22 cellular contexts compared by ENCODE assay signal in the genomic region with DNA sequence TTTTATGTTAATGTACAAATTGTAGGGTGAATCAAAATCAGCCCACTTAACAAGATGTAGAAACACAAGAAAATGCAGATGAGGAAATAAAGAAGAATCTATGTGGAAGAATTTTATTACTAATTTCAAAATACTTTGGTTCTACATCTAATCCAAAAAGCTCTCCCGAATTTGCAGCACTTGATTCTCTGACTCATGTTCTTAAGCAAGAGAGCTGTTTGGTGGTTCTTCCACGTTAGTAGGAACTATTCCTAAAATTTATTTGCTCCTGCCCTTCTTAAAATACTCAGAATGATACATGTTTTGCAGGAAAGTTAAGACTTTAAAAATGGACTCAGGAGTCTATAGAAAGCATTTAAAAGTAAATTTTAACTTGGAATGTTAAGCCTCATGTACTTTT.
DNase-seq lines count a peak whose midpoint lies in the region; ATAC-seq and TF ChIP-seq lines count a peak whose summit lies in the region.
"Had no signal": no experiment of that assay in that cellular context is flagged by ENCODE, and none has a peak within 500 bp of the region (broad histone marks: within the 10 kb centered on the region; RNA-seq: fewer than 3 reads in every experiment).

No MANE protein-coding gene starts in this region.

- H3K27me3 ChIP-seq in adipocyte (replicated peaks; ENCODE audit: control insufficient read depth, insufficient read depth, low read length): no peaks in the 10 kb centered on the region
- H3K27me3 ChIP-seq: body of pancreas, gastrocnemius medialis, stomach, transverse colon had no signal

- no peak for TF ChIP-seq CTCF in AG04449 (IDR thresholded peaks at IDR 0.05; ENCODE audit: insufficient read depth, low read length, missing control alignments)
- TF ChIP-seq CTCF in fibroblast of the aortic adventitia (IDR thresholded peaks at IDR 0.05; ENCODE audit: insufficient read depth, low read length): no peak

- DNase-seq in AG04449 (ENCODE audit: low read depth, low spot score): peak; percentile 19
- peak; percentile 53 for DNase-seq in GM04503 (ENCODE audit: low read depth)
- DNase-seq in adipocyte (ENCODE audit: low read depth): peak; percentile 68
- peak; percentile 72 for DNase-seq in fibroblast of the aortic adventitia (ENCODE audit: low read depth)
- no peak for DNase-seq in activated CD4-positive, alpha-beta T cell treated with anti-CD3 and anti-CD28 coated beads, Interleukin-2, amount 50 U/mL, for 48 hours
- DNase-seq: activated CD8-positive, alpha-beta memory T cell treated with anti-CD3 and anti-CD28 coated beads, Interleukin-2, amount 50 U/mL, for 4 hours; activated naive CD8-positive, alpha-beta T cell treated with anti-CD3 and anti-CD28 coated beads, Interleukin-2, amount 10 ng/mL, durations not matched to agents 7 days and 5 days; body of pancreas; gastrocnemius medialis; mucosa of descending colon; NCI-H1092 treated with DMSO at 0.1 percent for 48 hours; NCI-H2029 treated with DMSO at 0.1 percent for 48 hours; nephron progenitor cell; stimulated activated CD4-positive, alpha-beta T cell treated with anti-CD3 and anti-CD28 coated beads, Interleukin-15, amount 100 ng/mL, for 24 hours; stomach; transverse colon had no signal

- H3K9ac ChIP-seq in adipocyte (ENCODE audit: low read length): peak overlapping the region; percentile 44
- H3K9ac ChIP-seq: KMS-11 had no signal

- POLR2A ChIA-PET in AG04449 (lab: Yijun Ruan, JAX): interaction anchor here (1.3 kb wide), 1 partner anchor 8 kb away, joined by 4 read pairs; no protein-coding TSS in a partner anchor

- ATAC-seq in GM19397 (IDR thresholded peaks at IDR 0.05; ENCODE audit: unreplicated experiment) (no peak), HG02973 (IDR thresholded peaks at IDR 0.05; ENCODE audit: unreplicated experiment) (no peak), GM21367 (IDR thresholded peaks at IDR 0.05; ENCODE audit: unreplicated experiment) (no peak)
- ATAC-seq: body of pancreas, gastrocnemius medialis, mucosa of descending colon, sciatic nerve had no signal

- H3K4me3 ChIP-seq in AG04449 (ENCODE audit: low read depth, low read length) (no peak overlapping the region), adipocyte (ENCODE audit: low read length) (peak overlapping the region; percentile 50), fibroblast of the aortic adventitia (ENCODE audit: low read depth, low read length) (no peak overlapping the region)
- H3K4me3 ChIP-seq: body of pancreas, gastrocnemius medialis, mucosa of descending colon, SK-N-MC, stomach, transverse colon had no signal

- H3K36me3 ChIP-seq in adipocyte (ENCODE audit: control insufficient read depth, insufficient read depth, low read length, severe bottlenecking): no peaks in the 10 kb centered on the region
- H3K36me3 ChIP-seq: gastrocnemius medialis, stomach, transverse colon had no signal

- no peaks in the 10 kb centered on the region for H3K9me3 ChIP-seq in adipocyte (ENCODE audit: control insufficient read depth, low read length)
- H3K9me3 ChIP-seq: body of pancreas, gastrocnemius medialis, mucosa of descending colon, stomach, transverse colon had no signal

- CTCF ChIA-PET in AG04449 (lab: Yijun Ruan, JAX): interaction anchor here (1.6 kb wide), 1 partner anchor 61 kb away, joined by 5 read pairs; no protein-coding TSS in a partner anchor

- H3K4me1 ChIP-seq in adipocyte (ENCODE audit: control insufficient read depth, insufficient read depth, low read length): peaks cover 24% of the 10 kb centered on the region
- H3K4me1 ChIP-seq: body of pancreas, gastrocnemius medialis, transverse colon had no signal

Comparison
In these comparisons a context has a peak if more than half of its experiments do, and no peak if none do; other contexts are left out.
1. DNase-seq: peak in AG04449 (single experiment), GM04503 (single experiment), adipocyte (single experiment) and fibroblast of the aortic adventitia (single experiment); none in activated CD4-positive, alpha-beta T cell treated with anti-CD3 and anti-CD28 coated beads, Interleukin-2, amount 50 U/mL, for 48 hours (0 of 2).